ENCODE assay signal across 9 cellular contexts in genomic region chr2:233976690-233977294, GRCh38. TPM values are rescaled to one million over a fixed set of nuclear protein-coding genes. Genes with fewer than 3 reads are reported as not detected.
A peak's percentile ranks its signal among the peaks of the same experiment; 100 is the strongest.
DNase-seq lines count a peak whose midpoint lies in the region; ATAC-seq, FAIRE-seq and TF ChIP-seq lines count a peak whose summit lies in the region.
"Had no signal": no experiment of that assay in that cellular context is flagged by ENCODE, and none has a peak within 500 bp of the region (broad histone marks: within the 10 kb centered on the region; RNA-seq: fewer than 3 reads in every experiment).

No MANE protein-coding gene starts in this region.

- POLR2A ChIA-PET in A549 (lab: Yijun Ruan, JAX): interaction anchor here (1.2 kb wide), 1 partner anchor 520 kb away, joined by 5 read pairs; the partner anchor contains the start of gene ARL4C

- H3K36me3 ChIP-seq in keratinocyte (ENCODE audit: control insufficient read depth in 2 of 2, extremely low read depth in 1 of 2, insufficient read depth in 2 of 2, low read length in 2 of 2) (no peaks in the 10 kb centered on the region), uterus (no peaks in the 10 kb centered on the region)

- CTCF ChIA-PET in A549 (lab: Yijun Ruan, JAX): interaction anchor here (0.8 to 5.6 kb wide), 23 partner anchors 9 to 1131 kb away, joined by 3 to 60 read pairs (median 5); partner anchors contain the start of gene ARL4C

- FAIRE-seq in A549 (lab: Jason Lieb, UNC) (peak; percentile 98), keratinocyte (lab: Jason Lieb, UNC) (peak; percentile 94)

- TF ChIP-seq CTCF in A549 (IDR thresholded peaks at IDR 0.05): peak; percentile 94
- peak; percentile 45 for TF ChIP-seq CTCF in astrocyte of the cerebellum (IDR thresholded peaks at IDR 0.05; ENCODE audit: low read depth, low read length, missing control alignments)
- peak; percentile 33 to 63 (median 52) for TF ChIP-seq CTCF in keratinocyte (optimal IDR thresholded peaks at IDR 0.05 in 1 of 3, IDR thresholded peaks at IDR 0.05 in 1 of 3, conservative IDR thresholded peaks at IDR 0.05 in 1 of 3; ENCODE audit: extremely low read depth in 1 of 3, insufficient read depth in 2 of 3, low read length in 3 of 3)
- peak in 3 of 4 experiments; percentile 12 to 37 (median 36) for TF ChIP-seq CTCF in uterus (IDR thresholded peaks at IDR 0.05)

- TF ChIP-seq RAD21 in A549 (conservative IDR thresholded peaks at IDR 0.05 in 1 of 2, IDR thresholded peaks at IDR 0.05 in 1 of 2): peak; percentile 97 to 98

- intact Hi-C loops in uterus (cut with DNase I; ENCODE audit: low total_unique reads): no loop called here

- H3K4me2 ChIP-seq in A549: peak overlapping the region; percentile 68
- peak overlapping the region; percentile 17 for H3K4me2 ChIP-seq in keratinocyte (ENCODE audit: control insufficient read depth, extremely low read depth, insufficient read depth, low read depth, low read length)

- peak in 1 of 2 experiments; percentile 42; a peak in 2 of 5 replicates for TF ChIP-seq EP300 in A549 (IDR thresholded peaks at IDR 0.05)

- H3K9ac ChIP-seq in keratinocyte (ENCODE audit: control insufficient read depth, extremely low read depth, insufficient read depth, low read length): no peak overlapping the region

- peak overlapping the region; percentile 84 to 98 for H3K27ac ChIP-seq in A549
- no peak overlapping the region for H3K27ac ChIP-seq in keratinocyte (ENCODE audit: control insufficient read depth, insufficient read depth, low read length)
- no peak overlapping the region for H3K27ac ChIP-seq in uterus

- DNase-seq in A549 (ENCODE audit: low read depth in 1 of 2, low spot score in 1 of 2) (peak; percentile 64 to 84), EH (ENCODE audit: low read depth) (peak; percentile 75), NCI-H1694 treated with DMSO at 0.1 percent for 48 hours (lab: John Stamatoyannopoulos, UW) (peak; percentile 85), astrocyte of the cerebellum (ENCODE audit: low read depth) (peak; percentile 76), keratinocyte (ENCODE audit: low read depth, low spot score) (no peak), uterus (no peak)

- H2AFZ ChIP-seq in keratinocyte (ENCODE audit: control insufficient read depth, low read length): no peak overlapping the region

- peak; percentile 44 to 80; a peak in 4 of 6 replicates for ATAC-seq in A549
- ATAC-seq in GM18873 (IDR thresholded peaks at IDR 0.05; ENCODE audit: low FRiP score, unreplicated experiment): no peak
- no peak for ATAC-seq in HG02798 (IDR thresholded peaks at IDR 0.05; ENCODE audit: poor library complexity, unreplicated experiment)

- 17% methylated on average over 8 of the region's 8 CpGs for WGBS in A549 (ENCODE audit: missing lambda C conversion rate)

- H3K4me3 ChIP-seq in A549 (no peak overlapping the region), astrocyte of the cerebellum (ENCODE audit: low read depth, low read length) (no peak overlapping the region), keratinocyte (ENCODE audit: control insufficient read depth in 2 of 3, extremely low read depth in 1 of 3, insufficient read depth in 2 of 3, low read depth in 1 of 3, low read length in 3 of 3) (no peak overlapping the region), uterus (no peak overlapping the region)

- H4K20me1 ChIP-seq in keratinocyte (ENCODE audit: control insufficient read depth, extremely low read depth, insufficient read depth, low read length): no peaks in the 10 kb centered on the region

- dilution Hi-C loops in keratinocyte (cut with MboI; ENCODE audit: extremely low pct_ligation_motif_present, low sequenced_read_pairs): no loop called here

- H3K4me1 ChIP-seq in A549 (peaks cover 83% of the 10 kb centered on the region), keratinocyte (ENCODE audit: control insufficient read depth, extremely low read depth, insufficient read depth, low read length) (peaks cover 49% of the 10 kb centered on the region), uterus (no peaks in the 10 kb centered on the region)

- H3K79me2 ChIP-seq in keratinocyte (ENCODE audit: control insufficient read depth, insufficient read depth, low read length): no peaks in the 10 kb centered on the region

- no peak for TF ChIP-seq POLR2A in A549 (IDR thresholded peaks at IDR 0.05; ENCODE audit: low read length)
- no peak for TF ChIP-seq POLR2A in uterus (IDR thresholded peaks at IDR 0.05)

- no peaks in the 10 kb centered on the region for H3K9me1 ChIP-seq in keratinocyte (ENCODE audit: control insufficient read depth, extremely low read depth, insufficient read depth, low read length)

- in situ Hi-C loops in astrocyte of the cerebellum (cut with HindIII; ENCODE audit: low sequenced_read_pairs): loop anchor here (10.0 kb wide), 1 partner anchor 1138 kb away; no protein-coding TSS in a partner anchor

- H3K9me3 ChIP-seq in A549: no peaks in the 10 kb centered on the region
- H3K9me3 ChIP-seq in keratinocyte (ENCODE audit: control insufficient read depth, low read depth, low read length): no peaks in the 10 kb centered on the region
- no peaks in the 10 kb centered on the region for H3K9me3 ChIP-seq in uterus

- no peaks in the 10 kb centered on the region for H3K27me3 ChIP-seq in keratinocyte (ENCODE audit: control insufficient read depth, extremely low read depth, insufficient read depth, low read length)
- H3K27me3 ChIP-seq in uterus: no peaks in the 10 kb centered on the region

TF ChIP-seq in A549, 52 proteins besides CTCF, POLR2A, EP300 and RAD21:
- TF ChIP-seq MAX (IDR thresholded peaks at IDR 0.05) (no peak), JUN (IDR thresholded peaks at IDR 0.05) (no peak), JUNB (IDR thresholded peaks at IDR 0.05) (no peak), NR3C1 (IDR thresholded peaks at IDR 0.05) (no peak), ZSCAN20 (CRISPR knock-in tag; IDR thresholded peaks at IDR 0.05) (no peak), CEBPB (IDR thresholded peaks at IDR 0.05) (peak; percentile 84 to 86), FOSB (CRISPR knock-in tag; IDR thresholded peaks at IDR 0.05) (no peak), RCOR1 (IDR thresholded peaks at IDR 0.05; ENCODE audit: low read depth, low read length) (no peak), SMC3 (IDR thresholded peaks at IDR 0.05) (peak; percentile 96), EHF (CRISPR knock-in tag; IDR thresholded peaks at IDR 0.05) (no peak), HOXA7 (CRISPR knock-in tag; IDR thresholded peaks at IDR 0.05) (no peak), PHF8 (IDR thresholded peaks at IDR 0.05; ENCODE audit: borderline replicate concordance, low read depth) (no peak), MAFK (IDR thresholded peaks at IDR 0.05; ENCODE audit: partially characterized antibody) (peak; percentile 40), ESRRA (IDR thresholded peaks at IDR 0.05; ENCODE audit: borderline replicate concordance, low read length) (no peak), MYC (IDR thresholded peaks at IDR 0.05; ENCODE audit: borderline replicate concordance, low read length) (no peak), CHD2 (IDR thresholded peaks at IDR 0.05; ENCODE audit: low read length, partially characterized antibody) (no peak), RARB (CRISPR knock-in tag; IDR thresholded peaks at IDR 0.05) (no peak), ATOH8 (CRISPR knock-in tag; IDR thresholded peaks at IDR 0.05; ENCODE audit: low read depth) (no peak), HOXB13 (CRISPR knock-in tag; IDR thresholded peaks at IDR 0.05; ENCODE audit: low read depth) (no peak), SREBF2 (IDR thresholded peaks at IDR 0.05) (no peak), HDAC2 (IDR thresholded peaks at IDR 0.05) (no peak), CBX8 (IDR thresholded peaks at IDR 0.05) (no peak), ELK1 (IDR thresholded peaks at IDR 0.05; ENCODE audit: low read depth, low read length) (no peak), TP53 (CRISPR knock-in tag; IDR thresholded peaks at IDR 0.05) (no peak), GATA3 (IDR thresholded peaks at IDR 0.05; ENCODE audit: borderline replicate concordance) (peak; percentile 49; the same call in 1 of the 2 replicates), NPAS2 (CRISPR knock-in tag; IDR thresholded peaks at IDR 0.05; ENCODE audit: borderline replicate concordance) (no peak), HOXB5 (CRISPR knock-in tag; IDR thresholded peaks at IDR 0.05) (no peak), ZC3H11A (IDR thresholded peaks at IDR 0.05) (no peak)

RNA-seq across cellular contexts. Expression of gene TRPM8, which starts 59.6 kb away (rescaled TPM):
- polyA plus RNA-seq in A549 (2011; rRNA removed) (0.90 and 0.97 TPM in 2 replicates), A549 (2017; fragmentation: RNase III; extraction: RNeasy Plus Mini Kit Qiagen cat#74134 plus additional on column Dnase treatment) (0.09 to 0.25 TPM (median 0.24 TPM) in 3 replicates), keratinocyte (0.04 to 0.26 TPM (median 0.06 TPM) in 3 replicates)
- 0.34 and 0.69 TPM in 2 replicates for polyA plus RNA-seq in A549 (2012; cell fraction: cytosol; rRNA removed)
- 0.15 and 0.43 TPM in 2 replicates for polyA plus RNA-seq in A549 (2012; cell fraction: nucleus; rRNA removed)
- 0.58 and 4.4 TPM in 2 replicates for polyA minus RNA-seq in A549 (2011; rRNA and poly(A)+ RNA removed)
- polyA plus RNA-seq in keratinocyte (2011; ENCODE audit: low read depth): 0.27 TPM
- polyA plus RNA-seq in keratinocyte (2011; cell fraction: cytosol; rRNA removed): 0.05 and 0.13 TPM in 2 replicates
- polyA plus RNA-seq in keratinocyte (2011; cell fraction: nucleus; rRNA removed): 0.13 and 0.21 TPM in 2 replicates
- 0.58 TPM in 1 of 2 replicates, not detected in the other for polyA plus RNA-seq in keratinocyte (2012; ENCODE audit: low replicate concordance)
- 0.92 TPM in 1 of 3 replicates, not detected in the others for polyA minus RNA-seq in keratinocyte
- not detected for polyA minus RNA-seq in keratinocyte (2011; cell fraction: cytosol; rRNA and poly(A)+ RNA removed)
- not detected in 2 replicates for polyA minus RNA-seq in keratinocyte (2011; cell fraction: nucleus; rRNA and poly(A)+ RNA removed)
- total RNA-seq in uterus: under 1 TPM in 1 of 4 donors, not detected in 3; 0.35 TPM
- total RNA-seq: urinary bladder had no signal

Comparison
In these comparisons a context has a peak if more than half of its experiments do, and no peak if none do; other contexts are left out.
1. ATAC-seq: peak in A549 (2 of 2); none in GM18873 (single experiment) and HG02798 (single experiment).
2. DNase-seq: peak in A549 (2 of 2), EH (single experiment), NCI-H1694 treated with DMSO at 0.1 percent for 48 hours (single experiment) and astrocyte of the cerebellum (single experiment); none in keratinocyte (single experiment) and uterus (0 of 2).
3. H3K27ac ChIP-seq: peak in A549 (2 of 2); none in keratinocyte (single experiment) and uterus (0 of 2).
4. CTCF ChIP-seq: peak in every context shown above with its lines; median percentile 94 in A549; 52 in keratinocyte; 45 in astrocyte of the cerebellum; 36 in uterus.